8 cellular contexts compared by ENCODE assay signal in genomic region chr6:91436448-91436847, GRCh38.
"Had no signal": no experiment of that assay in that cellular context is flagged by ENCODE, and none has a peak within 500 bp of the region (broad histone marks: within the 10 kb centered on the region; RNA-seq: fewer than 3 reads in every experiment).

No MANE protein-coding gene starts in this region.

- DNase-seq: GOT3, H7, HFFc6, KBM-7 had no signal

- H3K27me3 Mint-ChIP-seq: IgD-negative memory B cell had no signal

- H3K4me1 ChIP-seq: HAP-1 had no signal

- H3K4me2 ChIP-seq: KMS-11 had no signal

- ATAC-seq: HCT116 had no signal

- H3K9ac ChIP-seq: KMS-11 had no signal

- H3K4me1 Mint-ChIP-seq: IgD-negative memory B cell had no signal

- H3K27ac ChIP-seq: KMS-11 had no signal

- H3K36me3 ChIP-seq: HAP-1 had no signal

- H3K27ac Mint-ChIP-seq: HFFc6, IgD-negative memory B cell had no signal

- H3K9me3 ChIP-seq: HAP-1 had no signal

- H3K4me3 Mint-ChIP-seq: HFFc6, IgD-negative memory B cell had no signal

- H3K4me3 ChIP-seq: HAP-1 had no signal

- H3K36me3 Mint-ChIP-seq: IgD-negative memory B cell had no signal
